Comparison of ENCODE assay signal across 8 cellular contexts in genomic region chr2:19989681-19990415, GRCh38. TPM values are rescaled to one million over a fixed set of nuclear protein-coding genes. Genes with fewer than 3 reads are reported as not detected.
A peak's percentile ranks its signal among the peaks of the same experiment; 100 is the strongest.
DNase-seq lines count a peak whose midpoint lies in the region; ATAC-seq and TF ChIP-seq lines count a peak whose summit lies in the region.

Gene WDR35 (minus strand): TSS chr2:19990105. CDS start chr2:19990015, 90 bp downstream.

- H3K4me1 Mint-ChIP-seq in progenitor cell of endocrine pancreas (ENCODE audit: low read depth) = peaks cover 13% of the 10 kb centered on the region

- in situ Hi-C loops in GM13976 (cut with MboI; ENCODE audit: low sequenced_read_pairs, unreplicated experiment) = no loop called here

- peak within 1 kb of the TSS; percentile 52 for H3K27ac Mint-ChIP-seq in progenitor cell of endocrine pancreas

- H3K27me3 Mint-ChIP-seq in progenitor cell of endocrine pancreas = no peaks in the 10 kb centered on the region

- peak; percentile 96 for ATAC-seq in HG02798 (IDR thresholded peaks at IDR 0.05; ENCODE audit: poor library complexity, unreplicated experiment)

- H3K27ac ChIP-seq in right atrium auricular region = peak within 1 kb of the TSS; percentile 47 to 49

- no peaks in the 10 kb centered on the region for H3K27me3 ChIP-seq in right atrium auricular region

- no peaks in the 10 kb centered on the region for H3K9me3 ChIP-seq in right atrium auricular region

- no peaks in the 10 kb centered on the region for H3K36me3 ChIP-seq in right atrium auricular region

- peak within 1 kb of the TSS; percentile 69 to 71 for H3K4me3 ChIP-seq in right atrium auricular region

- H3K4me1 ChIP-seq in right atrium auricular region = peaks cover 0 to 15% of the 10 kb centered on the region in 2 donors

- peak within 1 kb of the TSS; percentile 88 for H3K4me3 Mint-ChIP-seq in progenitor cell of endocrine pancreas (ENCODE audit: low read depth)

- TF ChIP-seq CTCF in GM13976 (IDR thresholded peaks at IDR 0.05; ENCODE audit: borderline replicate concordance, control extremely low read depth, extremely low read depth, insufficient read depth, missing control alignments) = no peak
- TF ChIP-seq CTCF in right atrium auricular region (IDR thresholded peaks at IDR 0.05) = no peak
- TF ChIP-seq CTCF in progenitor cell of endocrine pancreas (IDR thresholded peaks at IDR 0.05; ENCODE audit: unreplicated experiment) = no peak

- DNase-seq in GM13976 (ENCODE audit: low spot score) (peak; percentile 98), NCI-H1436 (lab: John Stamatoyannopoulos, UW) (peak; percentile 85), SW 1271 (lab: John Stamatoyannopoulos, UW) (peak; percentile 92 to 93), amniotic epithelial cell (ENCODE audit: low read depth) (peak; percentile 81), right atrium auricular region (ENCODE audit: low spot score) (peak; percentile 82), progenitor cell of endocrine pancreas (ENCODE audit: low spot score, unreplicated experiment) (peak; percentile 91), ureter (ENCODE audit: low spot score) (peak; percentile 89)

- H3K9me3 Mint-ChIP-seq in progenitor cell of endocrine pancreas (ENCODE audit: low read depth) = no peaks in the 10 kb centered on the region

- H3K36me3 Mint-ChIP-seq in progenitor cell of endocrine pancreas (ENCODE audit: insufficient read depth) = peaks cover 5% of the 10 kb centered on the region

RNA-seq across cellular contexts. Expression of gene WDR35, which starts in this region (rescaled TPM):
- total RNA-seq in right atrium auricular region = 1 to 10 TPM; 4.1 to 5.0 TPM
- total RNA-seq in progenitor cell of endocrine pancreas = 16.5 and 17.0 TPM in 2 replicates
- total RNA-seq in ureter = 20.6 TPM

Comparison
In these comparisons a context has a peak if more than half of its experiments do, and no peak if none do; other contexts are left out.
1. Peak in every context shown above with its lines: DNase-seq, ATAC-seq, H3K4me3 ChIP-seq and H3K27ac ChIP-seq.